9 cellular contexts compared by ENCODE assay signal in genomic region chr20:8094415-8094818, GRCh38. TPM values are rescaled to one million over a fixed set of nuclear protein-coding genes. Genes with fewer than 3 reads are reported as not detected.
DNase-seq lines count a peak whose midpoint lies in the region; ATAC-seq and TF ChIP-seq lines count a peak whose summit lies in the region.
"Had no signal": no experiment of that assay in that cellular context is flagged by ENCODE, and none has a peak within 500 bp of the region (broad histone marks: within the 10 kb centered on the region; RNA-seq: fewer than 3 reads in every experiment).

No MANE protein-coding gene starts in this region.

- TF ChIP-seq POLR2A in upper lobe of left lung (IDR thresholded peaks at IDR 0.05), result no peak

- peaks cover 6 to 12% (median 9%) of the 10 kb centered on the region in 4 donors for H3K4me1 ChIP-seq in upper lobe of left lung

- peak; percentile 64 to 68 for ATAC-seq in upper lobe of left lung (ENCODE audit: low FRiP score in 2 of 2)
- ATAC-seq: activated naive CD8-positive, alpha-beta T cell treated with anti-CD3 and anti-CD28 coated beads, Interleukin-2, amount 50 U/mL, for 24 hours had no signal

- H3K27me3 ChIP-seq in upper lobe of left lung, result no peaks in the 10 kb centered on the region

- no peak for TF ChIP-seq CTCF in upper lobe of left lung (IDR thresholded peaks at IDR 0.05)

- peak; percentile 45 for DNase-seq in NCI-H2196 (lab: John Stamatoyannopoulos, UW; ENCODE audit: unreplicated experiment)
- no peak for DNase-seq in NCI-H2196 treated with DMSO at 0.1 percent for 48 hours (lab: John Stamatoyannopoulos, UW; ENCODE audit: unreplicated experiment)
- DNase-seq in dermis microvascular lymphatic vessel endothelial cell (ENCODE audit: low read depth in 2 of 2), result peak; percentile 61 to 87
- DNase-seq in medulla oblongata (ENCODE audit: extremely low spot score), result peak; percentile 80
- DNase-seq in upper lobe of left lung, result peak in 1 of 2 donors; percentile 65
- no peak for DNase-seq in NOMO-1 treated with dmso at 0.1 percent for 144 hours (lab: John Stamatoyannopoulos, UW; ENCODE audit: unreplicated experiment)
- DNase-seq in H4 (ENCODE audit: low spot score), result no peak
- no peak for DNase-seq in HPDE6-E6E7 (ENCODE audit: extremely low spot score)
- DNase-seq: activated naive CD8-positive, alpha-beta T cell treated with anti-CD3 and anti-CD28 coated beads, Interleukin-2, amount 50 U/mL, for 24 hours had no signal

- H3K36me3 ChIP-seq in upper lobe of left lung, result no peaks in the 10 kb centered on the region

- H3K4me3 ChIP-seq in upper lobe of left lung, result no peak overlapping the region

- 0% methylated on average over 1 of the region's 1 CpG for WGBS in upper lobe of left lung, 2 donors

- H3K9me3 ChIP-seq in upper lobe of left lung, result no peaks in the 10 kb centered on the region

- no peak for TF ChIP-seq EP300 in upper lobe of left lung (IDR thresholded peaks at IDR 0.05)

- peak overlapping the region in 1 of 4 donors; percentile 31 for H3K27ac ChIP-seq in upper lobe of left lung

RNA-seq across cellular contexts. Expression of gene PLCB1, which starts 37.6 kb away (rescaled TPM):
- total RNA-seq in dermis microvascular lymphatic vessel endothelial cell, result 10.9 and 13.1 TPM in 2 replicates
- 10 to 100 TPM in 3 of 6 donors, 1 to 10 TPM in 3; 4.8 to 26.2 (median 10.7) TPM for total RNA-seq in upper lobe of left lung
- 9.0 and 10.6 TPM in 2 replicates for total RNA-seq in H4 (2014; rRNA removed; shearing (Covaris generic))

Comparison
In these comparisons a context has a peak if more than half of its experiments do, and no peak if none do; other contexts are left out.
1. DNase-seq: peak in NCI-H2196 (single experiment), dermis microvascular lymphatic vessel endothelial cell (2 of 2) and medulla oblongata (single experiment); none in NCI-H2196 treated with DMSO at 0.1 percent for 48 hours (single experiment), NOMO-1 treated with dmso at 0.1 percent for 144 hours (single experiment), H4 (single experiment) and HPDE6-E6E7 (single experiment).